9 cellular contexts compared by ENCODE assay signal in genomic region chr13:21557995-21558394, GRCh38. TPM values are rescaled to one million over a fixed set of nuclear protein-coding genes. Genes with fewer than 3 reads are reported as not detected.
A peak's percentile ranks its signal among the peaks of the same experiment; 100 is the strongest.
DNase-seq lines count a peak whose midpoint lies in the region; ATAC-seq and TF ChIP-seq lines count a peak whose summit lies in the region.
"Had no signal": no experiment of that assay in that cellular context is flagged by ENCODE, and none has a peak within 500 bp of the region (broad histone marks: within the 10 kb centered on the region; RNA-seq: fewer than 3 reads in every experiment).

No MANE protein-coding gene starts in this region.

- H3K36me3 Mint-ChIP-seq in activated CD4-positive, alpha-beta T cell treated with anti-CD3 and anti-CD28 coated beads, Interleukin-2, amount 10 ng/mL, durations not matched to agents 24 days and 14 days (ENCODE audit: low read depth) = peaks cover 32% of the 10 kb centered on the region

- H3K4me2 ChIP-seq in osteoblast (ENCODE audit: insufficient read depth, low read length) = no peak overlapping the region

- no peaks in the 10 kb centered on the region for H3K9me3 Mint-ChIP-seq in activated CD4-positive, alpha-beta T cell treated with anti-CD3 and anti-CD28 coated beads, Interleukin-2, amount 10 ng/mL, durations not matched to agents 24 days and 14 days

- no peak for TF ChIP-seq POLR2A in GM18505 (IDR thresholded peaks at IDR 0.05; ENCODE audit: borderline replicate concordance, extremely low read depth, insufficient read depth, insufficient read length)

- no peaks in the 10 kb centered on the region for H3K4me1 ChIP-seq in osteoblast (ENCODE audit: insufficient read depth, low read length)

- H3K27me3 Mint-ChIP-seq in activated CD4-positive, alpha-beta T cell treated with anti-CD3 and anti-CD28 coated beads, Interleukin-2, amount 10 ng/mL, durations not matched to agents 24 days and 14 days = no peaks in the 10 kb centered on the region

- no peak overlapping the region for H3K27ac Mint-ChIP-seq in activated CD4-positive, alpha-beta T cell treated with anti-CD3 and anti-CD28 coated beads, Interleukin-2, amount 10 ng/mL, durations not matched to agents 24 days and 14 days

- H3K27ac ChIP-seq in brain microvascular endothelial cell = no peak overlapping the region
- no peak overlapping the region for H3K27ac ChIP-seq in osteoblast (ENCODE audit: low read depth, low read length)

- H3K27me3 ChIP-seq in brain microvascular endothelial cell (replicated peaks) = no peaks in the 10 kb centered on the region
- no peaks in the 10 kb centered on the region for H3K27me3 ChIP-seq in osteoblast (ENCODE audit: insufficient read depth, low read length)
- H3K27me3 ChIP-seq in MG63 = no peaks in the 10 kb centered on the region

- no peaks in the 10 kb centered on the region for H4K20me1 ChIP-seq in osteoblast (ENCODE audit: insufficient read depth, low read length)

- H3K36me3 ChIP-seq in brain microvascular endothelial cell (replicated peaks) (no peaks in the 10 kb centered on the region), osteoblast (ENCODE audit: insufficient read depth, low read length) (no peaks in the 10 kb centered on the region), MG63 (peaks cover 11% of the 10 kb centered on the region)

- H3K4me3 Mint-ChIP-seq in activated CD4-positive, alpha-beta T cell treated with anti-CD3 and anti-CD28 coated beads, Interleukin-2, amount 10 ng/mL, durations not matched to agents 24 days and 14 days = no peak overlapping the region

- DNase-seq in activated CD4-positive, alpha-beta T cell treated with anti-CD3 and anti-CD28 coated beads, Interleukin-2, amount 10 ng/mL, durations not matched to agents 24 days and 14 days = peak; percentile 61
- DNase-seq in activated CD4-positive, alpha-beta T cell treated with anti-CD3 and anti-CD28 coated beads for 4 hours = no peak
- DNase-seq in KBM-7 (peak; percentile 55), brain microvascular endothelial cell (peak; percentile 34), osteoblast (ENCODE audit: insufficient read length, low spot score, missing footprints) (no peak), MG63 (no peak), anterior cingulate cortex (lab: John Stamatoyannopoulos, UW) (no peak)
- DNase-seq: activated CD4-positive, CD25-positive, alpha-beta regulatory T cell had no signal

- H3K4me1 Mint-ChIP-seq in activated CD4-positive, alpha-beta T cell treated with anti-CD3 and anti-CD28 coated beads, Interleukin-2, amount 10 ng/mL, durations not matched to agents 24 days and 14 days = no peaks in the 10 kb centered on the region

- in situ Hi-C loops in KBM-7 (cut with MboI; ENCODE audit: low pct_unique_long_range_greater_than_20kb, low sequenced_read_pairs) (no loop called here), brain microvascular endothelial cell (cut with HindIII; ENCODE audit: low pct_ligation_motif_present, low sequenced_read_pairs) (no loop called here)

- H3K4me3 ChIP-seq in brain microvascular endothelial cell (ENCODE audit: low read depth, low read length) (no peak overlapping the region), osteoblast (ENCODE audit: insufficient read depth, low read length) (no peak overlapping the region), MG63 (no peak overlapping the region)

- intact Hi-C loops in activated CD4-positive, alpha-beta T cell treated with anti-CD3 and anti-CD28 coated beads, Interleukin-2, amount 10 ng/mL, durations not matched to agents 24 days and 14 days (cut with micrococcal nuclease) = no loop called here

- H2AFZ ChIP-seq in osteoblast (ENCODE audit: low read length) = no peak overlapping the region

- no peak for ATAC-seq in GM18505 (IDR thresholded peaks at IDR 0.05; ENCODE audit: unreplicated experiment)

- no peaks in the 10 kb centered on the region for H3K79me2 ChIP-seq in osteoblast (ENCODE audit: insufficient read depth, low read length)

- TF ChIP-seq CTCF in brain microvascular endothelial cell (IDR thresholded peaks at IDR 0.05; ENCODE audit: low read depth, low read length, missing control alignments) (peak; percentile 65), osteoblast (IDR thresholded peaks at IDR 0.05; ENCODE audit: extremely low read depth, low read depth, low read length) (peak; percentile 59)

- H3K9me3 ChIP-seq in osteoblast (ENCODE audit: low read depth, low read length) = no peaks in the 10 kb centered on the region
- no peaks in the 10 kb centered on the region; the same call in 1 of the 2 replicates for H3K9me3 ChIP-seq in MG63

RNA-seq across cellular contexts. Expression of gene MICU2, which starts 46.0 kb away (rescaled TPM):
- 34.2 and 35.0 TPM in 2 replicates for total RNA-seq in activated CD4-positive, alpha-beta T cell treated with anti-CD3 and anti-CD28 coated beads, Interleukin-2, amount 10 ng/mL, durations not matched to agents 24 days and 14 days
- total RNA-seq in osteoblast = 41.0 and 46.0 TPM in 2 replicates
- total RNA-seq in MG63 (2014; rRNA removed; shearing (Covaris generic); ENCODE audit: low replicate concordance) = 54.6 and 80.0 TPM in 2 replicates

Comparison
In these comparisons a context has a peak if more than half of its experiments do, and no peak if none do; other contexts are left out.
1. DNase-seq: peak in activated CD4-positive, alpha-beta T cell treated with anti-CD3 and anti-CD28 coated beads, Interleukin-2, amount 10 ng/mL, durations not matched to agents 24 days and 14 days (single experiment), KBM-7 (single experiment) and brain microvascular endothelial cell (single experiment); none in activated CD4-positive, alpha-beta T cell treated with anti-CD3 and anti-CD28 coated beads for 4 hours (0 of 2), osteoblast (single experiment), MG63 (single experiment) and anterior cingulate cortex (0 of 58).